In the genomic region with DNA sequence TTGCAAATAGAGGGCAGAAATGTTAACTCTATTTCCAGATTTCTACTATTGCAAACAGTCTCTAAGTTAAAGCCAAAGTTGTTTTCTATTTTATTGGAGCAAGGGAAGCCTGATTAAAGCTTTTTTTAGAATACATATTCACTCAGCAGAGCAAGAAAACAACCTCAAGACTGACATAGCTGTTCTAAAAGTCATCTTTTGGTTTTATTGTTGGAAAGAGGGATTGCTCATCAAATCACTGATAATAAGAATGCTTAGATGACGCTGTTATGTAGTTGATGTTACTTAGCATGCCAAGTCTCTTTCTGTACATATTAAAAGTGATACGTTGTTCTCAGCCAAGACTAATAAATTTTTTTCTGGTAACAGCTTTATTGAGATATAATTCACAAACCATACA, we compare ENCODE assay signal across 14 cellular contexts.
A peak's percentile ranks its signal among the peaks of the same experiment; 100 is the strongest.
DNase-seq lines count a peak whose midpoint lies in the region; ATAC-seq and TF ChIP-seq lines count a peak whose summit lies in the region.
"Had no signal": no experiment of that assay in that cellular context is flagged by ENCODE, and none has a peak within 500 bp of the region (broad histone marks: within the 10 kb centered on the region; RNA-seq: fewer than 3 reads in every experiment).

No MANE protein-coding gene starts in this region.

- peak; percentile 37 for DNase-seq in GM04503 (ENCODE audit: low read depth)
- peak; percentile 35 for DNase-seq in fibroblast of pulmonary artery (ENCODE audit: low read depth)
- no peak for DNase-seq in smooth muscle cell (lab: John Stamatoyannopoulos, UW; ENCODE audit: unreplicated experiment)
- no peak for DNase-seq in activated CD4-positive, alpha-beta T cell treated with anti-CD3 and anti-CD28 coated beads for 1 hour
- no peak for DNase-seq in retina
- no peak for DNase-seq in activated CD8-positive, alpha-beta memory T cell treated with anti-CD3 and anti-CD28 coated beads, Interleukin-2, amount 50 U/mL, for 4 hours
- DNase-seq: COR-L47, DMS153, NCI-H1930, NCI-H510A treated with DMSO at 0.1 percent for 48 hours, SHP77 treated with DMSO at 0.1 percent for 48 hours had no signal

- no peaks in the 10 kb centered on the region for H3K9me3 ChIP-seq in smooth muscle cell (replicated peaks; ENCODE audit: low read depth)

- WGBS in smooth muscle cell (ENCODE audit: low lambda C conversion rate), result 76% methylated on average over 2 of the region's 2 CpGs

- H3K9ac ChIP-seq in smooth muscle cell (ENCODE audit: low read depth), result no peak overlapping the region

- H3K4me2 ChIP-seq in smooth muscle cell, result no peak overlapping the region

- H3K36me3 ChIP-seq in smooth muscle cell (ENCODE audit: low read depth), result no peaks in the 10 kb centered on the region

- no peaks in the 10 kb centered on the region for H3K27me3 ChIP-seq in smooth muscle cell (ENCODE audit: low read depth)

- no peak overlapping the region for H3K27ac ChIP-seq in smooth muscle cell (ENCODE audit: low read depth)

- peak overlapping the region; percentile 53 for H2AFZ ChIP-seq in smooth muscle cell (ENCODE audit: low read depth)

- H3K79me2 ChIP-seq in smooth muscle cell (ENCODE audit: low read depth), result no peaks in the 10 kb centered on the region

- H4K20me1 ChIP-seq in smooth muscle cell (ENCODE audit: low read depth), result no peaks in the 10 kb centered on the region

- H3K4me1 ChIP-seq in smooth muscle cell (ENCODE audit: low read depth), result no peaks in the 10 kb centered on the region

- TF ChIP-seq CTCF in fibroblast of pulmonary artery (IDR thresholded peaks at IDR 0.05; ENCODE audit: low read length, missing control alignments), result no peak
- TF ChIP-seq CTCF in smooth muscle cell (IDR thresholded peaks at IDR 0.05; ENCODE audit: borderline replicate concordance, insufficient read depth, poor library complexity, severe bottlenecking), result no peak

- H3F3A ChIP-seq in smooth muscle cell (ENCODE audit: low read depth), result no peaks in the 10 kb centered on the region

- ATAC-seq in SK-N-SH treated with all-trans-retinoic acid at 6 μM for 48 hours (peak; percentile 54), GM19467 (IDR thresholded peaks at IDR 0.05; ENCODE audit: unreplicated experiment) (no peak)
- ATAC-seq: HepG2 had no signal

- H3K4me3 ChIP-seq in fibroblast of pulmonary artery (replicated peaks; ENCODE audit: low read depth, low read length) (no peak overlapping the region), smooth muscle cell (no peak overlapping the region)

TF ChIP-seq in SK-N-SH treated with all-trans-retinoic acid at 6 μM for 48 hours, 23 proteins besides CTCF, POLR2A, EP300 and RAD21:
- TF ChIP-seq PPARA (CRISPR knock-in tag; IDR thresholded peaks at IDR 0.05; ENCODE audit: borderline replicate concordance), result no peak
- TF ChIP-seq RARB (CRISPR knock-in tag; IDR thresholded peaks at IDR 0.05), result no peak
- no peak for TF ChIP-seq BACH2 (CRISPR knock-in tag; IDR thresholded peaks at IDR 0.05; ENCODE audit: borderline replicate concordance)
- TF ChIP-seq ARNTL (CRISPR knock-in tag; IDR thresholded peaks at IDR 0.05; ENCODE audit: borderline replicate concordance, low read depth), result no peak
- no peak for TF ChIP-seq CSRNP3 (CRISPR knock-in tag; IDR thresholded peaks at IDR 0.05)
- no peak for TF ChIP-seq OSR1 (CRISPR knock-in tag; IDR thresholded peaks at IDR 0.05)
- TF ChIP-seq ZNF565 (CRISPR knock-in tag; conservative IDR thresholded peaks at IDR 0.05; ENCODE audit: low read depth), result no peak
- TF ChIP-seq ZFP30 (CRISPR knock-in tag; IDR thresholded peaks at IDR 0.05), result no peak
- TF ChIP-seq TOX (CRISPR knock-in tag; IDR thresholded peaks at IDR 0.05; ENCODE audit: borderline replicate concordance), result no peak
- no peak for TF ChIP-seq CREB5 (CRISPR knock-in tag; IDR thresholded peaks at IDR 0.05; ENCODE audit: low read depth)
- no peak for TF ChIP-seq ZNF70 (CRISPR knock-in tag; IDR thresholded peaks at IDR 0.05)
- no peak for TF ChIP-seq PATZ1 (CRISPR knock-in tag; IDR thresholded peaks at IDR 0.05; ENCODE audit: borderline replicate concordance)
- no peak for TF ChIP-seq ZNF8 (CRISPR knock-in tag; IDR thresholded peaks at IDR 0.05)
TF ChIP-seq in SK-N-SH treated with all-trans-retinoic acid at 6 μM for 48 hours: peak in this region for 0.

Comparison
In these comparisons a context has a peak if more than half of its experiments do, and no peak if none do; other contexts are left out.
1. DNase-seq: peak in GM04503 (single experiment) and fibroblast of pulmonary artery (single experiment); none in smooth muscle cell (single experiment), activated CD4-positive, alpha-beta T cell treated with anti-CD3 and anti-CD28 coated beads for 1 hour (single experiment), retina (single experiment) and activated CD8-positive, alpha-beta memory T cell treated with anti-CD3 and anti-CD28 coated beads, Interleukin-2, amount 50 U/mL, for 4 hours (single experiment).